16 cellular contexts compared by ENCODE assay signal in the genomic region with DNA sequence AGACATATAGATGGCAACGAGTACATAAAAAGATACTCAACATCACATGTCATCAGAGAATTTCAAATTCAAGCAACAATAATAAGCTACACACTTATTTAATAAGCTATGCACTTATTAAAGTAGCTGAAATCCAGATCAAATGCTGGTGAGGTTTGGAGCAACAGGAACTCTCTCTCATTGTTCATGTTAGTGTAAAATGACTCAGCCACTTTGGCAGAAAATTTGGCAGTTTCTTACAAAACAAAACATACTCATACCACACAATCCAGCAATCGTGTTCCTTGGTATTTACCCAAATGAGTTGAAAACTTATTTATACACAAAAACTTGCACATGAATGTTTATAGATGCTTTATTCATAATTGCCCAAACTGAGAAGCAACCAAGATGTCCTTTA.
"Had no signal": no experiment of that assay in that cellular context is flagged by ENCODE, and none has a peak within 500 bp of the region (broad histone marks: within the 10 kb centered on the region; RNA-seq: fewer than 3 reads in every experiment).

No MANE protein-coding gene starts in this region.

- H2AFZ ChIP-seq: hepatocyte had no signal

- H3K27me3 ChIP-seq: hepatocyte, tibial artery, vagina had no signal

- H3K4me3 ChIP-seq: esophagus squamous epithelium, hepatocyte, skin epidermis, tibial artery, vagina had no signal

- H3K4me1 Mint-ChIP-seq: brain had no signal

- H3K4me2 ChIP-seq: hepatocyte had no signal

- H3K4me1 ChIP-seq: esophagus squamous epithelium, tibial artery, vagina had no signal

- H3K79me2 ChIP-seq: hepatocyte had no signal

- H3K4me3 Mint-ChIP-seq: activated CD4-positive, alpha-beta memory T cell treated with anti-CD3 and anti-CD28 coated beads for 36 hours; activated naive CD4-positive, alpha-beta T cell treated with anti-CD3 and anti-CD28 coated beads for 36 hours; activated T-helper 1 cell treated with anti-CD3 and anti-CD28 coated beads, Interleukin-12 subunit alpha, Interleukin-12 subunit beta, Interleukin-2, Interleukin-4 antibody, amounts not matched to agents 30 ng/mL and 10 ng/mL and 1 ng/mL, durations not matched to agents 14 hours and 24 hours and 36 hours; brain; mesothelial cell of epicardium; T-helper 2 cell treated with Interferon-gamma antibody and Interleukin-4, amounts not matched to agents 5 μg/mL and 100 μg/mL, for 36 hours had no signal

- H3K36me3 Mint-ChIP-seq: activated CD4-positive, alpha-beta memory T cell treated with anti-CD3 and anti-CD28 coated beads for 36 hours; brain had no signal

- H3K27ac ChIP-seq: esophagus squamous epithelium, hepatocyte, skin epidermis, tibial artery, vagina had no signal

- H3K9me3 Mint-ChIP-seq: activated CD4-positive, alpha-beta memory T cell treated with anti-CD3 and anti-CD28 coated beads for 36 hours; activated naive CD4-positive, alpha-beta T cell treated with anti-CD3 and anti-CD28 coated beads for 36 hours; activated T-helper 1 cell treated with anti-CD3 and anti-CD28 coated beads, Interleukin-12 subunit alpha, Interleukin-12 subunit beta, Interleukin-2, Interleukin-4 antibody, amounts not matched to agents 30 ng/mL and 10 ng/mL and 1 ng/mL, durations not matched to agents 14 hours and 24 hours and 36 hours; T-helper 2 cell treated with Interferon-gamma antibody and Interleukin-4, amounts not matched to agents 5 μg/mL and 100 μg/mL, for 36 hours had no signal

- H3K27ac Mint-ChIP-seq: activated CD4-positive, alpha-beta memory T cell treated with anti-CD3 and anti-CD28 coated beads for 36 hours; activated naive CD4-positive, alpha-beta T cell treated with anti-CD3 and anti-CD28 coated beads for 36 hours; activated T-helper 1 cell treated with anti-CD3 and anti-CD28 coated beads, Interleukin-12 subunit alpha, Interleukin-12 subunit beta, Interleukin-2, Interleukin-4 antibody, amounts not matched to agents 30 ng/mL and 10 ng/mL and 1 ng/mL, durations not matched to agents 14 hours and 24 hours and 36 hours; brain; mesothelial cell of epicardium; T-helper 2 cell treated with Interferon-gamma antibody and Interleukin-4, amounts not matched to agents 5 μg/mL and 100 μg/mL, for 36 hours had no signal

- H3K36me3 ChIP-seq: esophagus squamous epithelium, tibial artery, vagina had no signal

- FAIRE-seq: endometrium had no signal

- DNase-seq: activated CD4-positive, alpha-beta memory T cell treated with anti-CD3 and anti-CD28 coated beads for 36 hours; activated CD8-positive, alpha-beta memory T cell treated with anti-CD3 and anti-CD28 coated beads, Interleukin-2, amount 50 U/mL, for 4 hours; activated naive CD4-positive, alpha-beta T cell treated with anti-CD3 and anti-CD28 coated beads for 36 hours; esophagus squamous epithelium; retina; stimulated activated CD4-positive, alpha-beta T cell treated with anti-CD3 and anti-CD28 coated beads, Interleukin-4, amount 100 ng/mL, for 4 hours; SW 1271; tibial artery had no signal

- H3K9me3 ChIP-seq: tibial artery, vagina had no signal
